8 cellular contexts compared by ENCODE assay signal in genomic region chr16:46974352-46974751, GRCh38. TPM values are rescaled to one million over a fixed set of nuclear protein-coding genes. Genes with fewer than 3 reads are reported as not detected.
DNase-seq lines count a peak whose midpoint lies in the region; ATAC-seq lines count a peak whose summit lies in the region.

No MANE protein-coding gene starts in this region.

- H3K4me3 ChIP-seq in stomach smooth muscle (ENCODE audit: low read length in 2 of 2) = peak overlapping the region; percentile 67 to 86

- H3K27ac Mint-ChIP-seq in activated naive CD4-positive, alpha-beta T cell treated with anti-CD3 and anti-CD28 coated beads, Interleukin-2, amount 50 U/mL, for 24 hours = peak overlapping the region; percentile 98
- H3K27ac Mint-ChIP-seq in immature natural killer cell = peak overlapping the region; percentile 90 to 99 (median 98)

- peaks cover 21% of the 10 kb centered on the region for H3K4me1 ChIP-seq in stomach smooth muscle (ENCODE audit: control insufficient read depth, insufficient read depth, low read length)

- ATAC-seq in HG03460 (IDR thresholded peaks at IDR 0.05; ENCODE audit: unreplicated experiment) = no peak

- peaks cover 2 to 4% of the 10 kb centered on the region in 2 donors for H3K36me3 ChIP-seq in stomach smooth muscle (ENCODE audit: control insufficient read depth in 2 of 2, insufficient read depth in 2 of 2, low read length in 2 of 2)

- H3K4me1 Mint-ChIP-seq in activated naive CD4-positive, alpha-beta T cell treated with anti-CD3 and anti-CD28 coated beads, Interleukin-2, amount 50 U/mL, for 24 hours = peaks cover 54% of the 10 kb centered on the region
- peaks cover 39 to 45% of the 10 kb centered on the region in 2 donors for H3K4me1 Mint-ChIP-seq in immature natural killer cell

- H3K27me3 Mint-ChIP-seq in activated naive CD4-positive, alpha-beta T cell treated with anti-CD3 and anti-CD28 coated beads, Interleukin-2, amount 50 U/mL, for 24 hours = no peaks in the 10 kb centered on the region
- peaks cover 0 to 16% (median 5%) of the 10 kb centered on the region in 3 donors for H3K27me3 Mint-ChIP-seq in immature natural killer cell (ENCODE audit: low read depth in 3 of 3)

- H3K27me3 ChIP-seq in stomach smooth muscle (ENCODE audit: control insufficient read depth in 1 of 2, insufficient read depth in 2 of 2, low read length in 2 of 2) = no peaks in the 10 kb centered on the region

- peak overlapping the region; percentile 91 for H3K4me3 Mint-ChIP-seq in activated naive CD4-positive, alpha-beta T cell treated with anti-CD3 and anti-CD28 coated beads, Interleukin-2, amount 50 U/mL, for 24 hours
- H3K4me3 Mint-ChIP-seq in immature natural killer cell = peak overlapping the region; percentile 88 to 94 (median 90)

- H3K9me3 ChIP-seq in stomach smooth muscle (ENCODE audit: control insufficient read depth in 2 of 2, low read length in 2 of 2) = no peaks in the 10 kb centered on the region

- H3K9ac ChIP-seq in stomach smooth muscle (ENCODE audit: low read length in 2 of 2) = peak overlapping the region; percentile 84 to 97

- DNase-seq in activated CD8-positive, alpha-beta memory T cell treated with anti-CD3 and anti-CD28 coated beads, Interleukin-2, amount 50 U/mL, for 48 hours = peak; percentile 55
- no peak for DNase-seq in activated CD8-positive, alpha-beta memory T cell treated with anti-CD3 and anti-CD28 coated beads, Interleukin-2, amount 50 U/mL, for 4 hours
- DNase-seq in M059J (ENCODE audit: low read depth) (peak; percentile 11), immature natural killer cell (peak in 1 of 3 donors; percentile 6)
- no peak for DNase-seq in activated effector memory CD4-positive, alpha-beta T cell treated with Interleukin-2 at 50 U/mL for 16 hours

- H3K36me3 Mint-ChIP-seq in activated naive CD4-positive, alpha-beta T cell treated with anti-CD3 and anti-CD28 coated beads, Interleukin-2, amount 50 U/mL, for 24 hours = peaks cover 9% of the 10 kb centered on the region
- H3K36me3 Mint-ChIP-seq in immature natural killer cell = peaks cover 5 to 10% (median 9%) of the 10 kb centered on the region in 3 donors

- H3K27ac ChIP-seq in stomach smooth muscle (ENCODE audit: low read length) = peak overlapping the region; percentile 94

- H3K9me3 Mint-ChIP-seq in activated naive CD4-positive, alpha-beta T cell treated with anti-CD3 and anti-CD28 coated beads, Interleukin-2, amount 50 U/mL, for 24 hours = no peaks in the 10 kb centered on the region
- H3K9me3 Mint-ChIP-seq in immature natural killer cell = no peaks in the 10 kb centered on the region

RNA-seq across cellular contexts. Expression of gene DNAJA2, which starts 0.9 kb away (rescaled TPM):
- total RNA-seq in M059J (2014; rRNA removed; shearing (Covaris generic)) = 70.3 and 93.1 TPM in 2 replicates
- polyA plus RNA-seq in immature natural killer cell = 10 to 100 TPM; 49.1 to 67.1 (median 57.4) TPM

Comparison
In these comparisons a context has a peak if more than half of its experiments do, and no peak if none do; other contexts are left out.
1. DNase-seq: peak in activated CD8-positive, alpha-beta memory T cell treated with anti-CD3 and anti-CD28 coated beads, Interleukin-2, amount 50 U/mL, for 48 hours (single experiment) and M059J (single experiment); none in activated CD8-positive, alpha-beta memory T cell treated with anti-CD3 and anti-CD28 coated beads, Interleukin-2, amount 50 U/mL, for 4 hours (single experiment) and activated effector memory CD4-positive, alpha-beta T cell treated with Interleukin-2 at 50 U/mL for 16 hours (single experiment).